15 cellular contexts compared by ENCODE assay signal in genomic region chr22:36036167-36036624, GRCh38. TPM values are rescaled to one million over a fixed set of nuclear protein-coding genes. Genes with fewer than 3 reads are reported as not detected.
DNase-seq lines count a peak whose midpoint lies in the region; ATAC-seq and TF ChIP-seq lines count a peak whose summit lies in the region.
"Had no signal": no experiment of that assay in that cellular context is flagged by ENCODE, and none has a peak within 500 bp of the region (broad histone marks: within the 10 kb centered on the region; RNA-seq: fewer than 3 reads in every experiment).

No MANE protein-coding gene starts in this region.

- peak overlapping the region; percentile 48 for H3K4me2 ChIP-seq in SK-N-SH
- H3K4me2 ChIP-seq in mesendoderm (ENCODE audit: low read length): no peak overlapping the region

- H3K4me1 ChIP-seq in left ventricle myocardium inferior (peaks cover 14% of the 10 kb centered on the region), SK-N-SH (ENCODE audit: control insufficient read depth in 1 of 2, insufficient read depth in 2 of 2, low read depth in 1 of 2, low read length in 1 of 2) (peaks cover 8 to 26% of the 10 kb centered on the region in 2 experiments; a peak in 3 of 4 replicates), mesendoderm (ENCODE audit: control insufficient read depth, low read depth, low read length) (peaks cover 2% of the 10 kb centered on the region)

- 21% methylated on average over 6 of the region's 6 CpGs for WGBS in SK-N-SH (ENCODE audit: low lambda C conversion rate)
- no CpG with 5 or more reads among the region's 6 CpGs for WGBS in mesendoderm (ENCODE audit: extremely low coverage, insufficient coverage, low lambda C conversion rate)

- no peak overlapping the region for H3K18ac ChIP-seq in mesendoderm (ENCODE audit: low read length)

- intact Hi-C loops in left ventricle myocardium inferior (cut with micrococcal nuclease): no loop called here
- intact Hi-C loops in Right ventricle myocardium superior (cut with DNase I): loop anchor here (10.0 kb wide), 1 partner anchor 101 kb away; no protein-coding TSS in a partner anchor
- intact Hi-C loops in posterior vena cava (cut with DNase I): no loop called here

- peak overlapping the region; percentile 42 for H3K56ac ChIP-seq in mesendoderm (ENCODE audit: low read length)

- no peaks in the 10 kb centered on the region for H3K9me2 ChIP-seq in SK-N-SH

- no peak overlapping the region for H3K23ac ChIP-seq in mesendoderm (ENCODE audit: low read length)

- H3K9me3 ChIP-seq in left ventricle myocardium inferior (replicated peaks) (no peaks in the 10 kb centered on the region), SK-N-SH (no peaks in the 10 kb centered on the region)
- H3K9me3 ChIP-seq: suprapubic skin had no signal

- no peak overlapping the region for H2AK5ac ChIP-seq in mesendoderm (ENCODE audit: low read length)

- no peaks in the 10 kb centered on the region for H3F3A ChIP-seq in SK-N-SH (replicated peaks; ENCODE audit: insufficient read depth)

- no peak overlapping the region for H4K8ac ChIP-seq in mesendoderm (ENCODE audit: low read depth, low read length)

- no peak overlapping the region for H3K4me3 ChIP-seq in left ventricle myocardium inferior
- no peak overlapping the region for H3K4me3 ChIP-seq in SK-N-SH (ENCODE audit: low read depth in 2 of 2, low read length in 1 of 2)
- H3K4me3 ChIP-seq in mesendoderm (ENCODE audit: low read length): no peak overlapping the region
- H3K4me3 ChIP-seq: suprapubic skin had no signal

- no peaks in the 10 kb centered on the region for H3K36me3 ChIP-seq in left ventricle myocardium inferior
- no peaks in the 10 kb centered on the region for H3K36me3 ChIP-seq in SK-N-SH (replicated peaks in 1 of 2; ENCODE audit: control insufficient read depth in 1 of 2, insufficient read depth in 2 of 2, low read length in 1 of 2)
- H3K36me3 ChIP-seq in mesendoderm (ENCODE audit: control insufficient read depth, insufficient read depth, low read length): no peaks in the 10 kb centered on the region
- H3K36me3 ChIP-seq: suprapubic skin had no signal

- H2BK120ac ChIP-seq in mesendoderm (ENCODE audit: low read depth, low read length): no peak overlapping the region

- TF ChIP-seq CTCF in left ventricle myocardium inferior (IDR thresholded peaks at IDR 0.05; ENCODE audit: borderline replicate concordance) (no peak), SK-N-SH (IDR thresholded peaks at IDR 0.05) (no peak)

- H3K79me1 ChIP-seq in mesendoderm (ENCODE audit: low read length): no peaks in the 10 kb centered on the region

- no peak for ATAC-seq in Right ventricle myocardium superior (ENCODE audit: poor library complexity)
- ATAC-seq: activated CD8-positive, alpha-beta T cell treated with anti-CD3 and anti-CD28 coated beads for 36 hours had no signal

- peak; percentile 37 for TF ChIP-seq RAD21 in SK-N-SH (IDR thresholded peaks at IDR 0.05; ENCODE audit: low read length)

- no peaks in the 10 kb centered on the region for H4K20me1 ChIP-seq in SK-N-SH (ENCODE audit: insufficient read depth)

- TF ChIP-seq EP300 in SK-N-SH (IDR thresholded peaks at IDR 0.05; ENCODE audit: borderline replicate concordance in 1 of 2, low read depth in 1 of 2, low read length in 1 of 2): peak in 1 of 2 experiments; percentile 86; a peak in 2 of 4 replicates

- H3K27me3 ChIP-seq in left ventricle myocardium inferior (ENCODE audit: low read depth) (no peaks in the 10 kb centered on the region), SK-N-SH (ENCODE audit: insufficient read depth) (no peaks in the 10 kb centered on the region), mesendoderm (ENCODE audit: insufficient read depth, low read length, poor library complexity) (no peaks in the 10 kb centered on the region)
- H3K27me3 ChIP-seq: suprapubic skin had no signal

- H3K79me2 ChIP-seq in SK-N-SH (ENCODE audit: insufficient read depth) (no peaks in the 10 kb centered on the region), mesendoderm (ENCODE audit: control insufficient read depth, insufficient read depth, low read length) (no peaks in the 10 kb centered on the region)

- CTCF ChIA-PET in SK-N-SH (lab: Yijun Ruan, JAX): interaction anchor here (0.5 to 9.2 kb wide), 11 partner anchors 9 to 114 kb away, joined by 3 to 87 read pairs (median 3); no protein-coding TSS in a partner anchor

- no peak overlapping the region for H2BK5ac ChIP-seq in mesendoderm (ENCODE audit: low read length)

- POLR2A ChIA-PET in SK-N-SH (lab: Yijun Ruan, JAX): interaction anchor here (0.6 to 3.2 kb wide), 10 partner anchors 10 to 105 kb away, joined by 3 to 27 read pairs (median 4); no protein-coding TSS in a partner anchor

- no peak overlapping the region for H2BK15ac ChIP-seq in mesendoderm (replicated peaks; ENCODE audit: low read depth)

- H2AFZ ChIP-seq in SK-N-SH (ENCODE audit: low read depth): peak overlapping the region; percentile 79

- no peak overlapping the region for H3K4ac ChIP-seq in mesendoderm (ENCODE audit: low read depth, low read length)

- DNase-seq in left ventricle myocardium inferior (no peak), Right ventricle myocardium superior (no peak), SK-N-SH (peak; percentile 69), mesendoderm (no peak), retina (no peak), posterior vena cava (ENCODE audit: low spot score) (no peak), NCI-H2171 (lab: John Stamatoyannopoulos, UW) (no peak), NCI-H1694 (lab: John Stamatoyannopoulos, UW) (no peak)
- DNase-seq: activated CD8-positive, alpha-beta T cell treated with anti-CD3 and anti-CD28 coated beads for 36 hours; central memory CD4-positive, alpha-beta T cell; NCI-H1436; SHP77; stimulated activated CD4-positive, alpha-beta T cell treated with anti-CD3 and anti-CD28 coated beads, Interleukin-15, amount 100 ng/mL, for 24 hours; T-helper 9 cell had no signal

- H3K27ac ChIP-seq in left ventricle myocardium inferior (replicated peaks): peak overlapping the region; percentile 46
- peak overlapping the region; percentile 37 to 98; a peak in 3 of 4 replicates for H3K27ac ChIP-seq in SK-N-SH (ENCODE audit: low read depth in 2 of 2, low read length in 1 of 2)
- H3K27ac ChIP-seq in mesendoderm (ENCODE audit: low read depth, low read length): no peak overlapping the region
- H3K27ac ChIP-seq: suprapubic skin had no signal

- peak overlapping the region; percentile 39 for H4K5ac ChIP-seq in mesendoderm (ENCODE audit: low read length)

- H3K9ac ChIP-seq in SK-N-SH (peak overlapping the region; percentile 16; the same call in 1 of the 2 replicates), mesendoderm (ENCODE audit: low read length) (no peak overlapping the region)

TF ChIP-seq in SK-N-SH, 30 proteins besides CTCF, POLR2A, EP300 and RAD21 (continues in another document):
- TF ChIP-seq RCOR1 (IDR thresholded peaks at IDR 0.05; ENCODE audit: low read length): no peak
- peak; percentile 80 for TF ChIP-seq GATA2 (CRISPR knock-in tag; IDR thresholded peaks at IDR 0.05)
- TF ChIP-seq NRF1 (IDR thresholded peaks at IDR 0.05; ENCODE audit: low read depth, low read length): no peak
- no peak for TF ChIP-seq GABPA (IDR thresholded peaks at IDR 0.05; ENCODE audit: low read depth)
- TF ChIP-seq TAF1 (IDR thresholded peaks at IDR 0.05; ENCODE audit: borderline replicate concordance, low read depth, low read length): no peak
- TF ChIP-seq, protein P1, sequence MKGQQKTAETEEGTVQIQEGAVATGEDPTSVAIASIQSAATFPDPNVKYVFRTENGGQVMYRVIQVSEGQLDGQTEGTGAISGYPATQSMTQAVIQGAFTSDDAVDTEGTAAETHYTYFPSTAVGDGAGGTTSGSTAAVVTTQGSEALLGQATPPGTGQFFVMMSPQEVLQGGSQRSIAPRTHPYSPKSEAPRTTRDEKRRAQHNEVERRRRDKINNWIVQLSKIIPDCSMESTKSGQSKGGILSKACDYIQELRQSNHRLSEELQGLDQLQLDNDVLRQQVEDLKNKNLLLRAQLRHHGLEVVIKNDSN (IDR thresholded peaks at IDR 0.05; ENCODE audit: borderline replicate concordance, low read depth): no peak
- TF ChIP-seq SIN3A (IDR thresholded peaks at IDR 0.05; ENCODE audit: borderline replicate concordance, low read depth, low read length): no peak
- TF ChIP-seq POLR2AphosphoS5 (IDR thresholded peaks at IDR 0.05; ENCODE audit: low read depth, low read length): no peak
- TF ChIP-seq ELF1 (IDR thresholded peaks at IDR 0.05): no peak
- TF ChIP-seq, protein P2, sequence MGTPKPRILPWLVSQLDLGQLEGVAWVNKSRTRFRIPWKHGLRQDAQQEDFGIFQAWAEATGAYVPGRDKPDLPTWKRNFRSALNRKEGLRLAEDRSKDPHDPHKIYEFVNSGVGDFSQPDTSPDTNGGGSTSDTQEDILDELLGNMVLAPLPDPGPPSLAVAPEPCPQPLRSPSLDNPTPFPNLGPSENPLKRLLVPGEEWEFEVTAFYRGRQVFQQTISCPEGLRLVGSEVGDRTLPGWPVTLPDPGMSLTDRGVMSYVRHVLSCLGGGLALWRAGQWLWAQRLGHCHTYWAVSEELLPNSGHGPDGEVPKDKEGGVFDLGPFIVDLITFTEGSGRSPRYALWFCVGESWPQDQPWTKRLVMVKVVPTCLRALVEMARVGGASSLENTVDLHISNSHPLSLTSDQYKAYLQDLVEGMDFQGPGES (IDR thresholded peaks at IDR 0.05; ENCODE audit: low read depth, low read length): no peak
- TF ChIP-seq FOXM1 (IDR thresholded peaks at IDR 0.05; ENCODE audit: low read depth): no peak
- no peak for TF ChIP-seq FOSL2 (IDR thresholded peaks at IDR 0.05; ENCODE audit: borderline replicate concordance, low read depth)

RNA-seq across cellular contexts. Expression of gene RBFOX2, which starts 7.6 kb away (rescaled TPM):
- total RNA-seq in left ventricle myocardium inferior (75.4 TPM), Right ventricle myocardium superior (74.4 TPM), posterior vena cava (100 to 1,000 TPM; 114 to 124 TPM)
- 115 and 151 TPM in 2 replicates for polyA plus RNA-seq in SK-N-SH (2012; rRNA removed)
- polyA plus RNA-seq in SK-N-SH (2012; cell fraction: cytosol; rRNA removed): 92.8 and 114 TPM in 2 replicates
- 125 and 168 TPM in 2 replicates for polyA plus RNA-seq in SK-N-SH (2012; cell fraction: nucleus; rRNA removed)
- 69.0 TPM for polyA plus RNA-seq in mesendoderm (2013, experiment 1 of 2)
- 71.1 TPM for polyA plus RNA-seq in mesendoderm (2013, experiment 2 of 2)
